In the genomic region with DNA sequence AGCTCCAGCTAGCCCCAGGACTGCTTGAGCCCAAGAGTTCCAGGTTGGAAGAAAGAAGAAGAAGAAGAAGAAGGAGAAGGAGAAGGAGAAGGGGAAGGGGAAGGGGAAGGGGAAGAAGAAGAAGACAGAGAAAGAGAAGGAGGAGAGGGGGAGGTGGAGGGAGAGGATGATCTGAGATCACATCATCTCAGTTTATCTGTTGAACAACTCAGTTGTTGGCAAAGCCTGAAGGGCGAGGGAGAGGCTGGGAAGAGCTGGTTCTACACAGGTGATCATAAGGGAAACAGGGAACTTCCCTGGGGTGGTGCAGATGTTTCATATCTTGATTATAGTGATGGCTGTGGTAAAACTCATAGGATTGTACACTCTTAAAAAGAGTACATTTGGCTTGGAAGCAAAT, we compare ENCODE assay signal across 41 cellular contexts. TPM values are rescaled to one million over a fixed set of nuclear protein-coding genes. Genes with fewer than 3 reads are reported as not detected.
"Had no signal": no experiment of that assay in that cellular context is flagged by ENCODE, and none has a peak within 500 bp of the region (broad histone marks: within the 10 kb centered on the region; RNA-seq: fewer than 3 reads in every experiment).

No MANE protein-coding gene starts in this region.

- H3K36me3 ChIP-seq: adrenal gland, breast epithelium, cardiac muscle cell, esophagus muscularis mucosa, gastrocnemius medialis, heart left ventricle had no signal

- ATAC-seq: activated CD4-positive, alpha-beta T cell treated with anti-CD3 and anti-CD28 coated beads for 36 hours; activated CD8-positive, alpha-beta memory T cell treated with anti-CD3 and anti-CD28 coated beads, Interleukin-2, amount 10 ng/mL, durations not matched to agents 7 days and 5 days; activated CD8-positive, alpha-beta T cell treated with anti-CD3 and anti-CD28 coated beads, Interleukin-2, amount 10 ng/mL, durations not matched to agents 7 days and 5 days; activated naive CD8-positive, alpha-beta T cell treated with anti-CD3 and anti-CD28 coated beads, Interleukin-2, amount 50 U/mL, for 24 hours; foreskin keratinocyte; gastrocnemius medialis; heart left ventricle; T-helper 17 cell had no signal

- H3K4me3 ChIP-seq: adrenal gland, breast epithelium, cardiac muscle cell, coronary artery, dorsolateral prefrontal cortex, esophagus muscularis mucosa, gastrocnemius medialis, heart left ventricle had no signal

- H3K27ac ChIP-seq: adrenal gland, breast epithelium, cardiac muscle cell, coronary artery, dorsolateral prefrontal cortex, esophagus muscularis mucosa, foreskin keratinocyte, gastrocnemius medialis, heart left ventricle had no signal

- H3K9me3 Mint-ChIP-seq: activated CD4-positive, alpha-beta T cell treated with anti-CD3 and anti-CD28 coated beads, Interleukin-2, amount 10 ng/mL, durations not matched to agents 24 days and 14 days; activated naive CD4-positive, alpha-beta T cell treated with anti-CD3 and anti-CD28 coated beads for 36 hours; activated naive CD4-positive, alpha-beta T cell treated with anti-CD3 and anti-CD28 coated beads, Interleukin-2, amount 50 U/mL, for 24 hours; activated naive CD8-positive, alpha-beta T cell treated with anti-CD3 and anti-CD28 coated beads for 36 hours; activated T-helper 1 cell treated with anti-CD3 and anti-CD28 coated beads, Interleukin-12 subunit alpha, Interleukin-12 subunit beta, Interleukin-2, Interleukin-4 antibody, amounts not matched to agents 30 ng/mL and 10 ng/mL and 1 ng/mL, durations not matched to agents 14 hours and 24 hours and 36 hours; activated T-helper 2 cell treated with anti-CD3 and anti-CD28 coated beads, Interferon-gamma antibody, Interleukin-2, Interleukin-4, amounts not matched to agents 10 μg/mL and 5 μg/mL and 100 μg/mL, durations not matched to agents 14 hours and 24 hours and 36 hours; dendritic cell treated with granulocyte-macrophage colony-stimulating factor and Interleukin-4, amounts not matched to agents 40 ng/mL and 50 ng/mL, for 4 days; T-helper 2 cell treated with Interferon-gamma antibody and Interleukin-4, amounts not matched to agents 5 μg/mL and 100 μg/mL, for 36 hours had no signal

- H3K27me3 ChIP-seq: adrenal gland, breast epithelium, cardiac muscle cell, dorsolateral prefrontal cortex, esophagus muscularis mucosa, gastrocnemius medialis, heart left ventricle had no signal

- H3K27ac Mint-ChIP-seq: activated CD4-positive, alpha-beta memory T cell treated with anti-CD3 and anti-CD28 coated beads for 36 hours; activated CD4-positive, alpha-beta T cell treated with anti-CD3 and anti-CD28 coated beads for 36 hours; activated CD4-positive, alpha-beta T cell treated with anti-CD3 and anti-CD28 coated beads, Interleukin-2, amount 10 ng/mL, durations not matched to agents 24 days and 14 days; activated CD8-positive, alpha-beta memory T cell treated with anti-CD3 and anti-CD28 coated beads, Interleukin-2, amount 10 ng/mL, durations not matched to agents 7 days and 5 days; activated CD8-positive, alpha-beta T cell treated with anti-CD3 and anti-CD28 coated beads, Interleukin-2, amount 10 ng/mL, durations not matched to agents 7 days and 5 days; activated naive CD4-positive, alpha-beta T cell treated with anti-CD3 and anti-CD28 coated beads for 36 hours; activated naive CD4-positive, alpha-beta T cell treated with anti-CD3 and anti-CD28 coated beads, Interleukin-2, amount 50 U/mL, for 24 hours; activated naive CD8-positive, alpha-beta T cell treated with anti-CD3 and anti-CD28 coated beads for 36 hours; activated naive CD8-positive, alpha-beta T cell treated with anti-CD3 and anti-CD28 coated beads, Interleukin-2, amount 50 U/mL, for 24 hours; activated T-helper 1 cell treated with anti-CD3 and anti-CD28 coated beads, Interleukin-12 subunit alpha, Interleukin-12 subunit beta, Interleukin-2, Interleukin-4 antibody, amounts not matched to agents 30 ng/mL and 10 ng/mL and 1 ng/mL, durations not matched to agents 14 hours and 24 hours and 36 hours; activated T-helper 2 cell treated with anti-CD3 and anti-CD28 coated beads, Interferon-gamma antibody, Interleukin-2, Interleukin-4, amounts not matched to agents 10 μg/mL and 5 μg/mL and 100 μg/mL, durations not matched to agents 14 hours and 24 hours and 36 hours; brain; dendritic cell treated with granulocyte-macrophage colony-stimulating factor and Interleukin-4, amounts not matched to agents 40 ng/mL and 50 ng/mL, for 4 days; endodermal cell; T-helper 17 cell; T-helper 2 cell treated with Interferon-gamma antibody and Interleukin-4, amounts not matched to agents 5 μg/mL and 100 μg/mL, for 36 hours had no signal

- H3K9me3 ChIP-seq: adrenal gland, breast epithelium, esophagus muscularis mucosa, gastrocnemius medialis had no signal

- H3K36me3 Mint-ChIP-seq: activated CD4-positive, alpha-beta memory T cell treated with anti-CD3 and anti-CD28 coated beads for 36 hours; activated CD8-positive, alpha-beta memory T cell treated with anti-CD3 and anti-CD28 coated beads, Interleukin-2, amount 10 ng/mL, durations not matched to agents 7 days and 5 days; activated naive CD4-positive, alpha-beta T cell treated with anti-CD3 and anti-CD28 coated beads, Interleukin-2, amount 50 U/mL, for 24 hours; activated naive CD8-positive, alpha-beta T cell treated with anti-CD3 and anti-CD28 coated beads for 36 hours; brain had no signal

- H3K4me3 Mint-ChIP-seq: activated CD4-positive, alpha-beta memory T cell treated with anti-CD3 and anti-CD28 coated beads for 36 hours; activated CD4-positive, alpha-beta T cell treated with anti-CD3 and anti-CD28 coated beads for 36 hours; activated CD4-positive, alpha-beta T cell treated with anti-CD3 and anti-CD28 coated beads, Interleukin-2, amount 10 ng/mL, durations not matched to agents 24 days and 14 days; activated CD8-positive, alpha-beta memory T cell treated with anti-CD3 and anti-CD28 coated beads, Interleukin-2, amount 10 ng/mL, durations not matched to agents 7 days and 5 days; activated CD8-positive, alpha-beta T cell treated with anti-CD3 and anti-CD28 coated beads, Interleukin-2, amount 10 ng/mL, durations not matched to agents 7 days and 5 days; activated naive CD4-positive, alpha-beta T cell treated with anti-CD3 and anti-CD28 coated beads for 36 hours; activated naive CD4-positive, alpha-beta T cell treated with anti-CD3 and anti-CD28 coated beads, Interleukin-2, amount 50 U/mL, for 24 hours; activated naive CD8-positive, alpha-beta T cell treated with anti-CD3 and anti-CD28 coated beads for 36 hours; activated naive CD8-positive, alpha-beta T cell treated with anti-CD3 and anti-CD28 coated beads, Interleukin-2, amount 50 U/mL, for 24 hours; activated T-helper 1 cell treated with anti-CD3 and anti-CD28 coated beads, Interleukin-12 subunit alpha, Interleukin-12 subunit beta, Interleukin-2, Interleukin-4 antibody, amounts not matched to agents 30 ng/mL and 10 ng/mL and 1 ng/mL, durations not matched to agents 14 hours and 24 hours and 36 hours; dendritic cell treated with granulocyte-macrophage colony-stimulating factor and Interleukin-4, amounts not matched to agents 40 ng/mL and 50 ng/mL, for 4 days; endodermal cell; T-helper 2 cell treated with Interferon-gamma antibody and Interleukin-4, amounts not matched to agents 5 μg/mL and 100 μg/mL, for 36 hours had no signal

- DNase-seq: activated CD4-positive, alpha-beta memory T cell treated with anti-CD3 and anti-CD28 coated beads for 36 hours; activated CD4-positive, alpha-beta T cell treated with anti-CD3 and anti-CD28 coated beads for 36 hours; activated CD4-positive, alpha-beta T cell treated with anti-CD3 and anti-CD28 coated beads, Interleukin-2, amount 10 ng/mL, durations not matched to agents 24 days and 14 days; activated CD4-positive, CD25-positive, alpha-beta regulatory T cell; activated CD4-positive, CD25-positive, alpha-beta regulatory T cell treated with anti-CD3 and anti-CD28 coated beads, Interleukin-2, amount 50 U/mL, for 72 hours; activated CD8-positive, alpha-beta memory T cell treated with anti-CD3 and anti-CD28 coated beads, Interleukin-2, amount 10 ng/mL, durations not matched to agents 7 days and 5 days; activated CD8-positive, alpha-beta memory T cell treated with anti-CD3 and anti-CD28 coated beads, Interleukin-2, amount 50 U/mL, for 4 hours; activated CD8-positive, alpha-beta T cell treated with anti-CD3 and anti-CD28 coated beads, Interleukin-2, amount 10 ng/mL, durations not matched to agents 7 days and 5 days; activated effector memory CD4-positive, alpha-beta T cell treated with anti-CD3 and anti-CD28 coated beads, Interleukin-2, amount 50 U/mL, for 16 hours; activated naive CD4-positive, alpha-beta T cell treated with anti-CD3 and anti-CD28 coated beads for 36 hours; activated naive CD8-positive, alpha-beta T cell treated with anti-CD3 and anti-CD28 coated beads for 36 hours; activated naive CD8-positive, alpha-beta T cell treated with anti-CD3 and anti-CD28 coated beads, Interleukin-2, amount 50 U/mL, for 24 hours; activated T-cell treated with anti-CD3 and anti-CD28 coated beads, Interleukin-2, amount 50 U/mL, for 1 hour; activated T-cell treated with anti-CD3 and anti-CD28 coated beads, Interleukin-2, amount 50 U/mL, for 48 hours; adrenal gland; amygdala; aorta; central memory CD4-positive, alpha-beta T cell; cerebellar nuclear complex; dorsolateral prefrontal cortex; effector memory CD4-positive, alpha-beta T cell; endodermal cell; erythroblast; foreskin keratinocyte; gastrocnemius medialis; glutamatergic neuron; heart left ventricle; T-helper 1 cell; T-helper 17 cell; T1000 had no signal

RNA-seq across cellular contexts. Expression of a gene that starts 14.6 kb away (rescaled TPM):
- total RNA-seq: activated CD4-positive, alpha-beta memory T cell treated with anti-CD3 and anti-CD28 coated beads for 36 hours; activated CD4-positive, alpha-beta T cell treated with anti-CD3 and anti-CD28 coated beads for 36 hours; activated CD4-positive, alpha-beta T cell treated with anti-CD3 and anti-CD28 coated beads, Interleukin-2, amount 10 ng/mL, durations not matched to agents 24 days and 14 days; activated CD8-positive, alpha-beta memory T cell treated with anti-CD3 and anti-CD28 coated beads for 36 hours; activated CD8-positive, alpha-beta memory T cell treated with anti-CD3 and anti-CD28 coated beads, Interleukin-2, amount 10 ng/mL, durations not matched to agents 7 days and 5 days; activated CD8-positive, alpha-beta T cell treated with anti-CD3 and anti-CD28 coated beads, Interleukin-2, amount 10 ng/mL, durations not matched to agents 7 days and 5 days; activated naive CD4-positive, alpha-beta T cell treated with anti-CD3 and anti-CD28 coated beads for 36 hours; activated naive CD8-positive, alpha-beta T cell treated with anti-CD3 and anti-CD28 coated beads for 36 hours; activated T-helper 1 cell treated with anti-CD3 and anti-CD28 coated beads, Interleukin-12 subunit alpha, Interleukin-12 subunit beta, Interleukin-2, Interleukin-4 antibody, amounts not matched to agents 30 ng/mL and 10 ng/mL and 1 ng/mL, durations not matched to agents 14 hours and 24 hours and 36 hours; activated T-helper 2 cell treated with anti-CD3 and anti-CD28 coated beads, Interferon-gamma antibody, Interleukin-2, Interleukin-4, amounts not matched to agents 10 μg/mL and 5 μg/mL and 100 μg/mL, durations not matched to agents 14 hours and 24 hours and 36 hours; adrenal gland; aorta; breast epithelium; cardiac muscle cell; dorsolateral prefrontal cortex; endodermal cell; esophagus muscularis mucosa; foreskin keratinocyte; gastrocnemius medialis; heart left ventricle; T-helper 17 cell had no signal
- polyA plus RNA-seq: adrenal gland, aorta, cardiac muscle cell, foreskin keratinocyte, heart left ventricle had no signal
